Comparison of ENCODE assay signal across 16 cellular contexts in genomic region chr1:58899581-58900271, GRCh38.
A peak's percentile ranks its signal among the peaks of the same experiment; 100 is the strongest.
DNase-seq lines count a peak whose midpoint lies in the region; ATAC-seq, FAIRE-seq and TF ChIP-seq lines count a peak whose summit lies in the region.
"Had no signal": no experiment of that assay in that cellular context is flagged by ENCODE, and none has a peak within 500 bp of the region (broad histone marks: within the 10 kb centered on the region; RNA-seq: fewer than 3 reads in every experiment).

No MANE protein-coding gene starts in this region.

- peak overlapping the region; percentile 26 to 70 for H3K9ac ChIP-seq in colonic mucosa (ENCODE audit: low read depth in 2 of 2, low read length in 2 of 2)
- peak overlapping the region in 1 of 2 donors; percentile 1 for H3K9ac ChIP-seq in stomach smooth muscle (ENCODE audit: low read length in 2 of 2)

- 77 to 84% methylated on average over 6 to 7 of the region's 12 CpGs for WGBS in mesodermal cell (ENCODE audit: insufficient coverage in 2 of 2), 2 experiments

- H3K27ac ChIP-seq in colonic mucosa (peak overlapping the region; percentile 75), mesodermal cell (ENCODE audit: low read depth, low read length, severe bottlenecking) (peak overlapping the region; percentile 72), stomach smooth muscle (ENCODE audit: low read length) (peak overlapping the region; percentile 50)

- H3K9me3 ChIP-seq in colonic mucosa (no peaks in the 10 kb centered on the region), mesodermal cell (ENCODE audit: control insufficient read depth, low read length) (no peaks in the 10 kb centered on the region), stomach smooth muscle (ENCODE audit: control insufficient read depth in 2 of 2, low read length in 2 of 2) (no peaks in the 10 kb centered on the region)
- H3K9me3 ChIP-seq: ovary had no signal

- H3K27me3 ChIP-seq in colonic mucosa = no peaks in the 10 kb centered on the region
- H3K27me3 ChIP-seq in stomach smooth muscle (ENCODE audit: control insufficient read depth in 1 of 2, insufficient read depth in 2 of 2, low read length in 2 of 2) = no peaks in the 10 kb centered on the region
- H3K27me3 ChIP-seq: ovary had no signal

- peaks cover 32% of the 10 kb centered on the region for H3K4me1 ChIP-seq in colonic mucosa
- H3K4me1 ChIP-seq in mesodermal cell (ENCODE audit: control insufficient read depth, insufficient read depth, low read length, poor library complexity, severe bottlenecking) = peaks cover 56% of the 10 kb centered on the region
- peaks cover 35% of the 10 kb centered on the region for H3K4me1 ChIP-seq in stomach smooth muscle (ENCODE audit: control insufficient read depth, insufficient read depth, low read length)

- no peak for ATAC-seq in HG03442 (IDR thresholded peaks at IDR 0.05; ENCODE audit: unreplicated experiment)
- ATAC-seq: activated CD8-positive, alpha-beta memory T cell treated with anti-CD3 and anti-CD28 coated beads, Interleukin-2, amount 10 ng/mL, durations not matched to agents 7 days and 5 days; activated naive CD8-positive, alpha-beta T cell treated with anti-CD3 and anti-CD28 coated beads, Interleukin-2, amount 50 U/mL, for 24 hours had no signal

- H3K36me3 ChIP-seq in colonic mucosa (no peaks in the 10 kb centered on the region), mesodermal cell (ENCODE audit: control insufficient read depth, insufficient read depth, low read length) (no peaks in the 10 kb centered on the region), stomach smooth muscle (ENCODE audit: control insufficient read depth in 2 of 2, insufficient read depth in 2 of 2, low read length in 2 of 2) (no peaks in the 10 kb centered on the region)
- H3K36me3 ChIP-seq: ovary had no signal

- no peak for FAIRE-seq in GM12891 (lab: Jason Lieb, UNC)

- no peak for TF ChIP-seq CTCF in colonic mucosa (IDR thresholded peaks at IDR 0.05)

- peak; percentile 43 for DNase-seq in NOMO-1 treated with dmso at 0.1 percent for 144 hours (lab: John Stamatoyannopoulos, UW; ENCODE audit: unreplicated experiment)
- peak; percentile 42 for DNase-seq in colonic mucosa
- no peak for DNase-seq in GM12891 (ENCODE audit: insufficient read length, low spot score)
- no peak for DNase-seq in hippocampal formation (lab: John Stamatoyannopoulos, UW)
- no peak for DNase-seq in effector CD8-positive, alpha-beta T cell (lab: John Stamatoyannopoulos, UW)
- DNase-seq: activated CD8-positive, alpha-beta memory T cell treated with anti-CD3 and anti-CD28 coated beads, Interleukin-2, amount 10 ng/mL, durations not matched to agents 7 days and 5 days; activated naive CD8-positive, alpha-beta T cell treated with anti-CD3 and anti-CD28 coated beads, Interleukin-2, amount 50 U/mL, for 24 hours; CD4-positive, alpha-beta T cell; foreskin melanocyte; NCI-H1417 treated with DMSO at 0.1 percent for 48 hours; NCI-H526 treated with DMSO at 0.1 percent for 48 hours; SIG-M5 had no signal

- intact Hi-C loops in colonic mucosa (cut with DNase I) = loop anchor here (5.0 kb wide), 2 partner anchors 82 to 117 kb away; partner anchors contain the start of gene JUN

- no peak for TF ChIP-seq POLR2A in GM12891 (IDR thresholded peaks at IDR 0.05; ENCODE audit: low read depth, low read length)

- H3K4me3 ChIP-seq in colonic mucosa (no peak overlapping the region), mesodermal cell (ENCODE audit: extremely low read depth, insufficient read depth, low read length, poor library complexity, severe bottlenecking) (no peak overlapping the region), stomach smooth muscle (ENCODE audit: low read length in 2 of 2) (no peak overlapping the region)
- H3K4me3 ChIP-seq: ovary had no signal

TF ChIP-seq in GM12891, 5 proteins besides CTCF, POLR2A, EP300 and RAD21:
- TF ChIP-seq POLR2AphosphoS5 (IDR thresholded peaks at IDR 0.05; ENCODE audit: low read depth, low read length) = no peak

Comparison
In these comparisons a context has a peak if more than half of its experiments do, and no peak if none do; other contexts are left out.
1. DNase-seq: peak in NOMO-1 treated with dmso at 0.1 percent for 144 hours (single experiment) and colonic mucosa (single experiment); none in GM12891 (single experiment), hippocampal formation (0 of 2) and effector CD8-positive, alpha-beta T cell (single experiment).
2. Peak in every context shown above with its lines, with median percentiles within 50 percentile points of each other: H3K27ac ChIP-seq.